In genomic region chr9:88984543-88984883, GRCh38 we compare ENCODE assay signal across 28 cellular contexts. TPM values are rescaled to one million over a fixed set of nuclear protein-coding genes. Genes with fewer than 3 reads are reported as not detected.
"Had no signal": no experiment of that assay in that cellular context is flagged by ENCODE, and none has a peak within 500 bp of the region (broad histone marks: within the 10 kb centered on the region; RNA-seq: fewer than 3 reads in every experiment).

No MANE protein-coding gene starts in this region.

- H3K36me3 Mint-ChIP-seq: brain had no signal

- H3K27ac Mint-ChIP-seq: activated CD8-positive, alpha-beta T cell treated with anti-CD3 and anti-CD28 coated beads, Interleukin-2, amount 10 ng/mL, durations not matched to agents 7 days and 5 days; activated naive CD4-positive, alpha-beta T cell treated with anti-CD3 and anti-CD28 coated beads for 36 hours; activated naive CD8-positive, alpha-beta T cell; activated T-helper 1 cell treated with anti-CD3 and anti-CD28 coated beads, Interleukin-12 subunit alpha, Interleukin-12 subunit beta, Interleukin-2, Interleukin-4 antibody, amounts not matched to agents 30 ng/mL and 10 ng/mL and 1 ng/mL, durations not matched to agents 14 hours and 24 hours and 36 hours; brain; T-helper 1 cell treated with Interleukin-12 subunit alpha and Interleukin-12 subunit beta and Interleukin-4 antibody, amounts not matched to agents 30 μg/mL and 1 μg/mL, for 36 hours; WTC11 had no signal

- H3K4me3 Mint-ChIP-seq: activated CD8-positive, alpha-beta T cell treated with anti-CD3 and anti-CD28 coated beads, Interleukin-2, amount 10 ng/mL, durations not matched to agents 7 days and 5 days; activated naive CD4-positive, alpha-beta T cell treated with anti-CD3 and anti-CD28 coated beads for 36 hours; activated naive CD8-positive, alpha-beta T cell; activated T-helper 1 cell treated with anti-CD3 and anti-CD28 coated beads, Interleukin-12 subunit alpha, Interleukin-12 subunit beta, Interleukin-2, Interleukin-4 antibody, amounts not matched to agents 30 ng/mL and 10 ng/mL and 1 ng/mL, durations not matched to agents 14 hours and 24 hours and 36 hours; brain; T-helper 1 cell treated with Interleukin-12 subunit alpha and Interleukin-12 subunit beta and Interleukin-4 antibody, amounts not matched to agents 30 μg/mL and 1 μg/mL, for 36 hours; WTC11 had no signal

- ATAC-seq: activated CD8-positive, alpha-beta T cell treated with anti-CD3 and anti-CD28 coated beads, Interleukin-2, amount 10 ng/mL, durations not matched to agents 7 days and 5 days; WTC11 had no signal

- H3K36me3 ChIP-seq: cardiac muscle cell, MG63 had no signal

- H3K27me3 ChIP-seq: cardiac muscle cell, MG63 had no signal

- H3K9me3 Mint-ChIP-seq: activated T-helper 1 cell treated with anti-CD3 and anti-CD28 coated beads, Interleukin-12 subunit alpha, Interleukin-12 subunit beta, Interleukin-2, Interleukin-4 antibody, amounts not matched to agents 30 ng/mL and 10 ng/mL and 1 ng/mL, durations not matched to agents 14 hours and 24 hours and 36 hours had no signal

- DNase-seq: activated CD4-positive, alpha-beta T cell treated with anti-CD3 and anti-CD28 coated beads for 48 hours; activated CD4-positive, alpha-beta T cell treated with anti-CD3 and anti-CD28 coated beads, Interleukin-2, amount 50 U/mL, for 4 hours; activated CD4-positive, CD25-positive, alpha-beta regulatory T cell treated with anti-CD3 and anti-CD28 coated beads, Interleukin-2, amount 50 U/mL, for 72 hours; activated CD8-positive, alpha-beta memory T cell treated with anti-CD3 and anti-CD28 coated beads, Interleukin-2, amount 50 U/mL, for 48 hours; activated CD8-positive, alpha-beta T cell treated with anti-CD3 and anti-CD28 coated beads, Interleukin-2, amount 10 ng/mL, durations not matched to agents 7 days and 5 days; activated effector memory CD4-positive, alpha-beta T cell treated with anti-CD3 and anti-CD28 coated beads, Interleukin-2, amount 50 U/mL, for 16 hours; activated naive CD4-positive, alpha-beta T cell treated with anti-CD3 and anti-CD28 coated beads for 36 hours; activated T-cell treated with anti-CD3 and anti-CD28 coated beads, Interleukin-2, amount 50 U/mL, for 1 hour; amygdala; MG63; MV-4-11; NCI-H1092 treated with DMSO at 0.1 percent for 48 hours; NCI-H1417 treated with DMSO at 0.1 percent for 48 hours; NCI-H1694; NCI-H2029; NCI-H2107; NCI-H2171 treated with DMSO at 0.1 percent for 48 hours; NCI-H226; NCI-H510A; NCI-H69; NK-92 treated with Interleukin-12 subunit alpha and Interleukin-12 subunit beta, amount 100 ng/mL, for 24 hours; SHP77 treated with DMSO at 0.1 percent for 48 hours had no signal

- H3K4me3 ChIP-seq: cardiac muscle cell, MG63 had no signal

- H3K27ac ChIP-seq: cardiac muscle cell had no signal

RNA-seq across cellular contexts. Expression of gene S1PR3, which starts 6.8 kb away (rescaled TPM):
- total RNA-seq: activated CD8-positive, alpha-beta T cell treated with anti-CD3 and anti-CD28 coated beads, Interleukin-2, amount 10 ng/mL, durations not matched to agents 7 days and 5 days had no signal
